Comparison of ENCODE assay signal across 8 cellular contexts in genomic region chr19:9786342-9786741, GRCh38. TPM values are rescaled to one million over a fixed set of nuclear protein-coding genes. Genes with fewer than 3 reads are reported as not detected.
DNase-seq lines count a peak whose midpoint lies in the region; ATAC-seq and TF ChIP-seq lines count a peak whose summit lies in the region.

No MANE protein-coding gene starts in this region.

- no peaks in the 10 kb centered on the region for H3K4me1 ChIP-seq in H9 (ENCODE audit: insufficient read depth, low read length)
- peaks cover 3% of the 10 kb centered on the region; the same call in 1 of the 2 replicates for H3K4me1 ChIP-seq in iPS DF 6.9 (ENCODE audit: control insufficient read depth, insufficient read depth, low read length)
- peaks cover 0 to 3% (median under 1%) of the 10 kb centered on the region in 3 donors for H3K4me1 ChIP-seq in skeletal muscle tissue (ENCODE audit: control insufficient read depth in 3 of 3, insufficient read depth in 3 of 3, low read length in 3 of 3)

- DNase-seq in H9 (no peak), iPS DF 6.9 (ENCODE audit: low read depth, low spot score) (no peak), G401 (ENCODE audit: low spot score) (no peak), NCI-H187 (lab: John Stamatoyannopoulos, UW) (no peak), NCI-H2107 (lab: John Stamatoyannopoulos, UW) (no peak)
- no peak for DNase-seq in activated T-helper 1 cell treated with anti-CD3 and anti-CD28 coated beads, Interleukin-12 subunit alpha, Interleukin-12 subunit beta, Interleukin-2, Interleukin-4 antibody, amounts not matched to agents 30 ng/mL and 10 ng/mL and 1 ng/mL, durations not matched to agents 14 hours and 24 hours and 36 hours (ENCODE audit: low spot score)

- H3K18ac ChIP-seq in H9 (ENCODE audit: insufficient read length, low read depth, low read length) = peak overlapping the region; percentile 84

- no peaks in the 10 kb centered on the region for H3K79me2 ChIP-seq in H9 (ENCODE audit: insufficient read depth, low read length)

- H3K9ac ChIP-seq in H9 (ENCODE audit: extremely low read depth, insufficient read length, low read length) (no peak overlapping the region), skeletal muscle tissue (ENCODE audit: low read depth in 1 of 3, low read length in 3 of 3) (peak overlapping the region in 2 of 3 donors; percentile 76 to 81)

- H2AK5ac ChIP-seq in H9 (ENCODE audit: insufficient read length, low read length) = no peak overlapping the region

- no peak for ATAC-seq in GM19324 (IDR thresholded peaks at IDR 0.05; ENCODE audit: low FRiP score, unreplicated experiment)

- H3K27me3 ChIP-seq in H9 (ENCODE audit: insufficient read depth, low read length) = no peaks in the 10 kb centered on the region
- H3K27me3 ChIP-seq in iPS DF 6.9 (ENCODE audit: control insufficient read depth, insufficient read depth, low read length) = no peaks in the 10 kb centered on the region
- peaks cover 4 to 18% (median 9%) of the 10 kb centered on the region in 3 donors for H3K27me3 ChIP-seq in skeletal muscle tissue (ENCODE audit: control insufficient read depth in 3 of 3, insufficient read depth in 3 of 3, low read length in 3 of 3)

- H3K4ac ChIP-seq in H9 (ENCODE audit: low read depth, low read length) = no peak overlapping the region

- H3K9me3 Mint-ChIP-seq in H9 = peaks cover 0 to 2% of the 10 kb centered on the region in 2 experiments; a peak in 1 of 5 replicates
- no peaks in the 10 kb centered on the region for H3K9me3 Mint-ChIP-seq in activated T-helper 1 cell treated with anti-CD3 and anti-CD28 coated beads, Interleukin-12 subunit alpha, Interleukin-12 subunit beta, Interleukin-2, Interleukin-4 antibody, amounts not matched to agents 30 ng/mL and 10 ng/mL and 1 ng/mL, durations not matched to agents 14 hours and 24 hours and 36 hours

- no peak overlapping the region for H2BK20ac ChIP-seq in H9 (ENCODE audit: low read depth, low read length, poor library complexity, severe bottlenecking)

- H3K4me3 ChIP-seq in iPS DF 6.9 (ENCODE audit: low read length) (peak overlapping the region; percentile 54; the same call in 1 of the 2 replicates), skeletal muscle tissue (ENCODE audit: low read length in 3 of 3) (peak overlapping the region; percentile 63 to 73 (median 66))

- no peak overlapping the region for H3K56ac ChIP-seq in H9 (ENCODE audit: insufficient read length, low read depth, low read length)

- H3K9me3 ChIP-seq in H9 (ENCODE audit: control insufficient read depth, low read depth, low read length) (no peaks in the 10 kb centered on the region), iPS DF 6.9 (ENCODE audit: control insufficient read depth, insufficient read depth, low read length) (no peaks in the 10 kb centered on the region), skeletal muscle tissue (ENCODE audit: control insufficient read depth in 3 of 3, low read length in 3 of 3) (no peaks in the 10 kb centered on the region)

- peaks cover 0 to 2% (median 0%) of the 10 kb centered on the region in 3 experiments; a peak in 3 of 7 replicates for H3K36me3 Mint-ChIP-seq in H9 (ENCODE audit: insufficient read depth in 1 of 3, low read depth in 3 of 3)
- no peaks in the 10 kb centered on the region for H3K36me3 Mint-ChIP-seq in activated T-helper 1 cell treated with anti-CD3 and anti-CD28 coated beads, Interleukin-12 subunit alpha, Interleukin-12 subunit beta, Interleukin-2, Interleukin-4 antibody, amounts not matched to agents 30 ng/mL and 10 ng/mL and 1 ng/mL, durations not matched to agents 14 hours and 24 hours and 36 hours (ENCODE audit: low read depth)

- no peak overlapping the region for H2AFZ ChIP-seq in H9 (ENCODE audit: low read length)

- H3T11ph ChIP-seq in H9 (ENCODE audit: low read length) = no peak overlapping the region

- H4K8ac ChIP-seq in H9 (replicated peaks; ENCODE audit: insufficient read length, low read depth, low read length) = no peak overlapping the region

- no peak overlapping the region for H4K5ac ChIP-seq in H9 (ENCODE audit: insufficient read length, low read depth, low read length)

- peak overlapping the region; percentile 79 to 87 for H3K4me3 Mint-ChIP-seq in H9
- H3K4me3 Mint-ChIP-seq in activated T-helper 1 cell treated with anti-CD3 and anti-CD28 coated beads, Interleukin-12 subunit alpha, Interleukin-12 subunit beta, Interleukin-2, Interleukin-4 antibody, amounts not matched to agents 30 ng/mL and 10 ng/mL and 1 ng/mL, durations not matched to agents 14 hours and 24 hours and 36 hours = peak overlapping the region; percentile 87

- no peak for TF ChIP-seq CTCF in H9 (conservative IDR thresholded peaks at IDR 0.05)

- no peaks in the 10 kb centered on the region for H3K79me1 ChIP-seq in H9 (ENCODE audit: insufficient read depth, low read depth, low read length, poor library complexity, severe bottlenecking)

- no CpG with 5 or more reads among the region's 9 CpGs for WGBS in H9 (ENCODE audit: extremely low coverage, insufficient read length, low lambda C conversion rate)
- no CpG with 5 or more reads among the region's 9 CpGs for WGBS in iPS DF 6.9 (ENCODE audit: insufficient coverage, insufficient read length)

- no peak overlapping the region for H2BK5ac ChIP-seq in H9 (ENCODE audit: insufficient read length, low read length)

- H3K27me3 Mint-ChIP-seq in H9 (ENCODE audit: low read depth) = no peaks in the 10 kb centered on the region
- no peaks in the 10 kb centered on the region for H3K27me3 Mint-ChIP-seq in activated T-helper 1 cell treated with anti-CD3 and anti-CD28 coated beads, Interleukin-12 subunit alpha, Interleukin-12 subunit beta, Interleukin-2, Interleukin-4 antibody, amounts not matched to agents 30 ng/mL and 10 ng/mL and 1 ng/mL, durations not matched to agents 14 hours and 24 hours and 36 hours (ENCODE audit: insufficient read depth)

- no peak overlapping the region for H2BK120ac ChIP-seq in H9 (ENCODE audit: low read depth, low read length, poor library complexity, severe bottlenecking)

- peak overlapping the region; percentile 23 for H3K4me2 ChIP-seq in H9 (ENCODE audit: insufficient read depth, insufficient read length, low read length)

- H3K4me1 Mint-ChIP-seq in H9 = peaks cover 36 to 44% of the 10 kb centered on the region in 2 experiments
- peaks cover 22% of the 10 kb centered on the region for H3K4me1 Mint-ChIP-seq in activated T-helper 1 cell treated with anti-CD3 and anti-CD28 coated beads, Interleukin-12 subunit alpha, Interleukin-12 subunit beta, Interleukin-2, Interleukin-4 antibody, amounts not matched to agents 30 ng/mL and 10 ng/mL and 1 ng/mL, durations not matched to agents 14 hours and 24 hours and 36 hours (ENCODE audit: low read depth)

- H3K23me2 ChIP-seq in H9 (ENCODE audit: insufficient read length, low read depth, low read length, poor library complexity, severe bottlenecking) = no peaks in the 10 kb centered on the region

- no peak overlapping the region for H2BK15ac ChIP-seq in H9 (ENCODE audit: low read depth, low read length)

- intact Hi-C loops in activated T-helper 1 cell treated with anti-CD3 and anti-CD28 coated beads, Interleukin-12 subunit alpha, Interleukin-12 subunit beta, Interleukin-2, Interleukin-4 antibody, amounts not matched to agents 30 ng/mL and 10 ng/mL and 1 ng/mL, durations not matched to agents 14 hours and 24 hours and 36 hours (cut with micrococcal nuclease) = no loop called here

- no peak overlapping the region for H3K14ac ChIP-seq in H9 (ENCODE audit: insufficient read depth, low read length)

- in situ Hi-C loops in G401 (cut with HindIII; ENCODE audit: low sequenced_read_pairs) = no loop called here

- H3K27ac ChIP-seq in H9 (ENCODE audit: insufficient read length, low read depth, low read length) (no peak overlapping the region), iPS DF 6.9 (ENCODE audit: low read length) (no peak overlapping the region), skeletal muscle tissue (ENCODE audit: low read depth, low read length) (peak overlapping the region; percentile 7)

- no peaks in the 10 kb centered on the region for H4K20me1 ChIP-seq in H9 (ENCODE audit: control insufficient read depth, insufficient read depth, insufficient read length)

- H3K27ac Mint-ChIP-seq in H9 = peak overlapping the region; percentile 65 to 98 (median 97); a peak in 5 of 7 replicates
- peak overlapping the region; percentile 58 for H3K27ac Mint-ChIP-seq in activated T-helper 1 cell treated with anti-CD3 and anti-CD28 coated beads, Interleukin-12 subunit alpha, Interleukin-12 subunit beta, Interleukin-2, Interleukin-4 antibody, amounts not matched to agents 30 ng/mL and 10 ng/mL and 1 ng/mL, durations not matched to agents 14 hours and 24 hours and 36 hours

- H3K23ac ChIP-seq in H9 (ENCODE audit: insufficient read length, low read depth, low read length) = no peak overlapping the region

- H3K36me3 ChIP-seq in iPS DF 6.9 (ENCODE audit: control insufficient read depth, insufficient read depth, low read length) (no peaks in the 10 kb centered on the region), skeletal muscle tissue (ENCODE audit: control insufficient read depth in 3 of 3, insufficient read depth in 3 of 3, low read length in 3 of 3) (no peaks in the 10 kb centered on the region)

- no peak overlapping the region for H4K91ac ChIP-seq in H9 (ENCODE audit: insufficient read length, low read depth, low read length)

- no peak overlapping the region for H2BK12ac ChIP-seq in H9 (ENCODE audit: insufficient read length, low read depth, low read length)

RNA-seq across cellular contexts. Expression of gene ZNF846, which starts 17.8 kb away (rescaled TPM):
- total RNA-seq in H9 (2021) = 8.1 and 9.2 TPM in 2 replicates
- total RNA-seq in activated T-helper 1 cell treated with anti-CD3 and anti-CD28 coated beads, Interleukin-12 subunit alpha, Interleukin-12 subunit beta, Interleukin-2, Interleukin-4 antibody, amounts not matched to agents 30 ng/mL and 10 ng/mL and 1 ng/mL, durations not matched to agents 14 hours and 24 hours and 36 hours = 2.3 and 2.4 TPM in 2 replicates
- total RNA-seq in skeletal muscle tissue = 15.1 TPM
- total RNA-seq in G401 (2014; rRNA removed; shearing (Covaris generic)) = 6.2 and 12.6 TPM in 2 replicates

RNA-seq across cellular contexts. Expression of gene FBXL12, which starts 32.5 kb away (rescaled TPM):
- total RNA-seq in H9 (2021) (31.8 and 34.9 TPM in 2 replicates), skeletal muscle tissue (10.4 TPM)
- 19.4 and 20.7 TPM in 2 replicates for total RNA-seq in activated T-helper 1 cell treated with anti-CD3 and anti-CD28 coated beads, Interleukin-12 subunit alpha, Interleukin-12 subunit beta, Interleukin-2, Interleukin-4 antibody, amounts not matched to agents 30 ng/mL and 10 ng/mL and 1 ng/mL, durations not matched to agents 14 hours and 24 hours and 36 hours
- total RNA-seq in G401 (2014; rRNA removed; shearing (Covaris generic)) = 23.4 and 32.4 TPM in 2 replicates

RNA-seq across cellular contexts. Expression of gene UBL5, which starts 41.4 kb away (rescaled TPM):
- 393 and 405 TPM in 2 replicates for total RNA-seq in H9 (2021)
- 338 and 351 TPM in 2 replicates for total RNA-seq in activated T-helper 1 cell treated with anti-CD3 and anti-CD28 coated beads, Interleukin-12 subunit alpha, Interleukin-12 subunit beta, Interleukin-2, Interleukin-4 antibody, amounts not matched to agents 30 ng/mL and 10 ng/mL and 1 ng/mL, durations not matched to agents 14 hours and 24 hours and 36 hours
- 133 TPM for total RNA-seq in skeletal muscle tissue
- total RNA-seq in G401 (2014; rRNA removed; shearing (Covaris generic)) = 338 and 361 TPM in 2 replicates

RNA-seq across cellular contexts. Expression of gene PIN1, which starts 48.8 kb away (rescaled TPM):
- total RNA-seq in H9 (2021) (106 and 110 TPM in 2 replicates), skeletal muscle tissue (58.5 TPM)
- total RNA-seq in activated T-helper 1 cell treated with anti-CD3 and anti-CD28 coated beads, Interleukin-12 subunit alpha, Interleukin-12 subunit beta, Interleukin-2, Interleukin-4 antibody, amounts not matched to agents 30 ng/mL and 10 ng/mL and 1 ng/mL, durations not matched to agents 14 hours and 24 hours and 36 hours = 86.4 and 87.3 TPM in 2 replicates
- total RNA-seq in G401 (2014; rRNA removed; shearing (Covaris generic)) = 222 and 282 TPM in 2 replicates
